Comparison of ENCODE assay signal across 11 cellular contexts in the genomic region with DNA sequence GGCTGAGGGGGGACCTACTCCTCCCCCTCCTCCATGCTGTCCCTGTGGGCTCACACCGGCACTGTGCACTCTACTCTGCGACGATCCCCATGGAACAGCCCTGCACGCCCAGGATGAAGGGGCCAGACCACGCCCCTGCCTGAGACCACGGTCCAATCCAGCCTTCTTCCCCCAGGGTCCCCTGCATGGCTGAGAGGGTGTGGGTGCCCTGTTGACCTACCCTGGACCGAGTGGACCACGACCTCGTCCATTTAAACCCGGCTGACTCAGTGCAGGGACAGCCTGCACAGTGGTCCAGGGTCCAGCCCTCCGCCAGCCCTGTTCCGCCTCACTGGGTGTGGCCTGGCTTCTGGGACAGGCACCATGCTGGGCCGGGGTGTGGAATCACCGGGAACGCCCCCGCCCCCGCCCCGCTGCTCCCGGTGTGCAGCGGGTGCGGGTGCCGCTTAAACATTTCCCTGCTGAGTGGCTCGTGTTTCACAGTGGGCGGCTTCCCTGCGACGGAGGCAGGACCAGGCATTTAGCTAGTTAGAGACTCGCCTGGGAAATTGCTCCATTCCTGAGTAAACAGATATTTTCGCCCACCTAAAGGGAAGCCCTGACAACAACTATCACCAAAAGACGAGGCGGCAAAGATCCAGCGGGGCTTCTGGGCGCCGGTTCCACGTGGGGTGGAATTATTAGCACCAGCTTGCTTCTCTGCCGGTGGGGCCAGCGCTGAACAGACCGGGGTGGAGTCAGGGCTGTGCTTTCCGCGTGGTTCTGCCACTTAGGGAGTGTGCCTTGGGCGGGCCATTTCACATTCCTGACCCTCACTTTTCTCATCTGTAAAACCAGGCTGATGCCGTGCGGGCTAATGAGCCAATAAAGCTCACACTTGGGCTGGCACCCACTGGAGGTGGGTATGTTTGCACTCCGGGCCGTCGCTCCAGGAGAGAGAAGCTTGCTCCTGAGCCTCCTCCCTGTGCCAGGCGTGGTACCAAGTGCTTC. TPM values are rescaled to one million over a fixed set of nuclear protein-coding genes. Genes with fewer than 3 reads are reported as not detected.
DNase-seq lines count a peak whose midpoint lies in the region; ATAC-seq, FAIRE-seq and TF ChIP-seq lines count a peak whose summit lies in the region.
"Had no signal": no experiment of that assay in that cellular context is flagged by ENCODE, and none has a peak within 500 bp of the region (broad histone marks: within the 10 kb centered on the region; RNA-seq: fewer than 3 reads in every experiment).

No MANE protein-coding gene starts in this region.

- no peaks in the 10 kb centered on the region for H3K36me3 ChIP-seq in endodermal cell (ENCODE audit: control insufficient read depth, insufficient read depth, low read length)
- no peaks in the 10 kb centered on the region for H3K36me3 ChIP-seq in pancreas

- H3K9me3 ChIP-seq in endodermal cell (ENCODE audit: control insufficient read depth, low read length) = no peaks in the 10 kb centered on the region
- H3K9me3 ChIP-seq in pancreas = no peaks in the 10 kb centered on the region

- H3K4me1 Mint-ChIP-seq in endodermal cell = peaks cover 8% of the 10 kb centered on the region

- no peak overlapping the region for H3K4me3 ChIP-seq in endodermal cell (ENCODE audit: low read length)
- H3K4me3 ChIP-seq in pancreas = peak overlapping the region in 2 of 4 donors; percentile 6 to 27
- H3K4me3 ChIP-seq: PC-9 had no signal

- DNase-seq in NCI-H2029 (lab: John Stamatoyannopoulos, UW) = peak; percentile 18
- no peak for DNase-seq in NCI-H2029 treated with DMSO at 0.1 percent for 48 hours (lab: John Stamatoyannopoulos, UW)
- peak; percentile 82 for DNase-seq in NCI-H345 (lab: John Stamatoyannopoulos, UW)
- DNase-seq in endodermal cell = peak; percentile 76
- DNase-seq in pancreas = peak; percentile 41 to 85 (median 69)
- DNase-seq in NK-92 (lab: John Stamatoyannopoulos, UW; ENCODE audit: unreplicated experiment) = no peak
- no peak for DNase-seq in HCEC 1CT

- no peaks in the 10 kb centered on the region for H3K36me3 Mint-ChIP-seq in endodermal cell (ENCODE audit: low read depth)

- 14 to 30% methylated on average over 35 to 46 of the region's 46 CpGs for WGBS in endodermal cell (ENCODE audit: insufficient coverage in 1 of 2, insufficient read length in 1 of 2), 2 experiments
- 3% methylated on average over 46 of the region's 46 CpGs for WGBS in pancreas, 2 donors

- H3K4me3 Mint-ChIP-seq in endodermal cell = no peak overlapping the region

- TF ChIP-seq CTCF in endodermal cell (conservative IDR thresholded peaks at IDR 0.05) = no peak
- no peak for TF ChIP-seq CTCF in pancreas (IDR thresholded peaks at IDR 0.05)

- H3K27ac ChIP-seq in endodermal cell (ENCODE audit: low read depth, low read length) (no peak overlapping the region), pancreas (no peak overlapping the region)
- H3K27ac ChIP-seq: PC-9 had no signal

- no peak for FAIRE-seq in pancreas (lab: Jason Lieb, UNC)
- FAIRE-seq: A204.1 had no signal

- ATAC-seq in pancreas (peak; percentile 64 to 93 (median 75)), GM18502 (IDR thresholded peaks at IDR 0.05; ENCODE audit: poor library complexity, unreplicated experiment) (no peak)

- H3K27ac Mint-ChIP-seq in endodermal cell = no peak overlapping the region

- intact Hi-C loops in pancreas (cut with DNase I) = no loop called here

- H3K27me3 ChIP-seq in endodermal cell (ENCODE audit: control insufficient read depth, insufficient read depth, low read length, poor library complexity, severe bottlenecking) (peaks cover 23% of the 10 kb centered on the region), pancreas (no peaks in the 10 kb centered on the region)

- no peaks in the 10 kb centered on the region for H3K9me3 Mint-ChIP-seq in endodermal cell

- H3K4me1 ChIP-seq in endodermal cell (ENCODE audit: control insufficient read depth, insufficient read depth, low read length) (no peaks in the 10 kb centered on the region), pancreas (peaks cover 8 to 15% (median 13%) of the 10 kb centered on the region in 3 donors)

- H3K9ac ChIP-seq in endodermal cell (ENCODE audit: extremely low read depth, low read length, poor library complexity, severe bottlenecking) = no peak overlapping the region

- peaks cover 36% of the 10 kb centered on the region for H3K27me3 Mint-ChIP-seq in endodermal cell (ENCODE audit: insufficient read depth)

RNA-seq across cellular contexts. Expression of gene DBH, which starts 22.6 kb away (rescaled TPM):
- total RNA-seq in endodermal cell (not detected), pancreas (not detected)
- 0.93 TPM for polyA plus RNA-seq in endodermal cell (2013, experiment 1 of 2)
- 0.99 TPM for polyA plus RNA-seq in endodermal cell (2013, experiment 2 of 2)
- polyA plus RNA-seq in pancreas = under 1 TPM; 0.08 to 0.09 TPM
- total RNA-seq: kidney epithelial cell, PC-9 had no signal

RNA-seq across cellular contexts. Expression of gene FAM163B, which starts 49.5 kb away (rescaled TPM):
- not detected for total RNA-seq in endodermal cell
- polyA plus RNA-seq in endodermal cell (2013, experiment 1 of 2) = 1.4 TPM
- polyA plus RNA-seq in endodermal cell (2013, experiment 2 of 2) = 1.8 TPM
- not detected for total RNA-seq in pancreas
- polyA plus RNA-seq in pancreas = not detected
- total RNA-seq: kidney epithelial cell, PC-9 had no signal

Comparison
In these comparisons a context has a peak if more than half of its experiments do, and no peak if none do; other contexts are left out.
1. DNase-seq: peak in NCI-H2029 (single experiment), NCI-H345 (single experiment), endodermal cell (single experiment) and pancreas (6 of 6); none in NCI-H2029 treated with DMSO at 0.1 percent for 48 hours (single experiment), NK-92 (single experiment) and HCEC 1CT (single experiment).